Comparison of ENCODE assay signal across 8 cellular contexts in the genomic region with DNA sequence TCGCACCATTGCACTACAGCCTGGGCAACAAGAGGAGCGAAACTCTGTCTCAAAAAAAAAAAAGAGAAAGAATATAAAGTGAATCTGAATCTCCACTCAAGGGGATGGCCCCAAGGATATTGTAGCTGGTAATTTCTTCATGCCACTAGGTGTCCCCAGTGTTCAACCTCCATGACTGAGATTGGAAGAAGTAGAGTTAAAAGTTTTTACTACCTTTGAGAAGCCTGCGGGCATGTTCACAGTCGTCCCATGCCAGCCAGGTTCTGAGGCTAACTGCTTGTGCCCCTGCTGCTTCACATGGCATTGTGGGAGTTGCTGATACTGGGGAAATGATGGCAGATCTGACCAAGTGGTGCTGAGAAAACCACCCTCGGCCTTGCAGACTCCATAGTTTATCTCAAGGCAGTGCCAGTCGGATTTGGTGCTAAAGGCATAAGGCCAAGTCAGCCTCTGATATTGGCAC. TPM values are rescaled to one million over a fixed set of nuclear protein-coding genes. Genes with fewer than 3 reads are reported as not detected.
DNase-seq lines count a peak whose midpoint lies in the region; ATAC-seq, FAIRE-seq and TF ChIP-seq lines count a peak whose summit lies in the region.

No MANE protein-coding gene starts in this region.

- peak overlapping the region; percentile 79 for H3K27ac Mint-ChIP-seq in mesothelial cell of epicardium

- ATAC-seq in PC-3 (peak; percentile 35), HG02642 (IDR thresholded peaks at IDR 0.05; ENCODE audit: poor library complexity, unreplicated experiment) (no peak)

- H3F3A ChIP-seq in PC-3 (ENCODE audit: low read length, unreplicated experiment), result no peaks in the 10 kb centered on the region

- H3K9me2 ChIP-seq in PC-3 (replicated peaks; ENCODE audit: low read length), result no peaks in the 10 kb centered on the region

- TF ChIP-seq CTCF in PC-3 (conservative IDR thresholded peaks at IDR 0.05; ENCODE audit: low read depth, low read length), result peak; percentile 62
- TF ChIP-seq CTCF in mesothelial cell of epicardium (IDR thresholded peaks at IDR 0.05; ENCODE audit: unreplicated experiment), result peak; percentile 53

- DNase-seq in CD1c-positive myeloid dendritic cell (ENCODE audit: extremely low spot score) (peak; percentile 51), GM19239 (ENCODE audit: insufficient read length, low spot score) (no peak), PC-3 (peak; percentile 65), dermis microvascular lymphatic vessel endothelial cell (ENCODE audit: low read depth in 2 of 2) (peak; percentile 23 to 61), mesothelial cell of epicardium (ENCODE audit: low spot score in 2 of 2, unreplicated experiment in 2 of 2) (no peak), NK-92 (lab: John Stamatoyannopoulos, UW; ENCODE audit: unreplicated experiment) (no peak)
- DNase-seq in NK-92 treated with Interleukin-12 subunit alpha and Interleukin-12 subunit beta, amount 100 ng/mL, for 24 hours (lab: John Stamatoyannopoulos, UW), result no peak

- peaks cover 20% of the 10 kb centered on the region for H3K4me1 Mint-ChIP-seq in mesothelial cell of epicardium

- peaks cover 3% of the 10 kb centered on the region; the same call in 1 of the 2 replicates for H3K36me3 ChIP-seq in PC-3 (ENCODE audit: low read depth, low read length)

- H3K27me3 ChIP-seq in PC-3 (ENCODE audit: low read length), result no peaks in the 10 kb centered on the region

- BruUV-seq in PC-3 (replicated peaks; lab: Mats Ljungman, UMichigan), result no TSS peak

- H3K9me3 ChIP-seq in PC-3 (ENCODE audit: low read length), result no peaks in the 10 kb centered on the region

- no peaks in the 10 kb centered on the region for H3K79me2 ChIP-seq in PC-3 (ENCODE audit: low read length)

- peaks cover 21% of the 10 kb centered on the region for H3K36me3 Mint-ChIP-seq in mesothelial cell of epicardium

- no peaks in the 10 kb centered on the region for H3K27me3 Mint-ChIP-seq in mesothelial cell of epicardium (ENCODE audit: low read depth)

- H4K20me1 ChIP-seq in PC-3 (ENCODE audit: low read length), result no peaks in the 10 kb centered on the region

- no peak overlapping the region for H3K4me2 ChIP-seq in PC-3 (ENCODE audit: low read length)

- intact Hi-C loops in PC-3 (cut with micrococcal nuclease), result loop anchor here (1.0 kb wide), 1 partner anchor 94 kb away; no protein-coding TSS in a partner anchor

- peak; percentile 75 for FAIRE-seq in GM19239 (lab: Jason Lieb, UNC)

- H3K4me1 ChIP-seq in PC-3 (ENCODE audit: insufficient read depth, low read length), result peaks cover 15% of the 10 kb centered on the region

- no peak overlapping the region for H2AFZ ChIP-seq in PC-3 (ENCODE audit: low read length)

- H3K27ac ChIP-seq in PC-3 (ENCODE audit: low read length), result no peak overlapping the region

- CTCF ChIA-PET in PC-3 (lab: Charles Lee), result interaction anchor here (0.5 to 0.9 kb wide), 4 partner anchors 94 to 430 kb away, joined by 3 to 5 read pairs (median 4); no protein-coding TSS in a partner anchor

- H3K4me3 Mint-ChIP-seq in mesothelial cell of epicardium, result no peak overlapping the region

- POLR2A ChIA-PET in PC-3 (lab: Charles Lee; ENCODE audit: unreplicated experiment), result interaction anchor here (0.6 kb wide), 1 partner anchor 416 kb away, joined by 7 read pairs; no protein-coding TSS in a partner anchor

- H3K9ac ChIP-seq in PC-3 (ENCODE audit: low read length), result no peak overlapping the region

- H3K9me3 Mint-ChIP-seq in mesothelial cell of epicardium, result no peaks in the 10 kb centered on the region

- H3K4me3 ChIP-seq in PC-3 (ENCODE audit: low read length), result no peak overlapping the region

RNA-seq across cellular contexts. Expression of a gene that starts 10.8 kb away (rescaled TPM):
- 12.4 and 14.3 TPM in 2 replicates for total RNA-seq in PC-3 (2014; rRNA removed)
- total RNA-seq in dermis microvascular lymphatic vessel endothelial cell, result 6.2 and 12.1 TPM in 2 replicates
- total RNA-seq in mesothelial cell of epicardium, result 8.3 to 11.5 TPM (median 9.8 TPM) in 3 replicates

RNA-seq across cellular contexts. Expression of a gene that starts 49.0 kb away (rescaled TPM):
- 21.6 and 23.6 TPM in 2 replicates for total RNA-seq in PC-3 (2014; rRNA removed)
- 19.3 and 19.6 TPM in 2 replicates for total RNA-seq in dermis microvascular lymphatic vessel endothelial cell
- total RNA-seq in mesothelial cell of epicardium, result 80.1 to 87.8 TPM (median 84.9 TPM) in 3 replicates

Comparison
In these comparisons a context has a peak if more than half of its experiments do, and no peak if none do; other contexts are left out.
1. DNase-seq: peak in CD1c-positive myeloid dendritic cell (single experiment), PC-3 (single experiment) and dermis microvascular lymphatic vessel endothelial cell (2 of 2); none in GM19239 (single experiment), mesothelial cell of epicardium (0 of 2), NK-92 (single experiment) and NK-92 treated with Interleukin-12 subunit alpha and Interleukin-12 subunit beta, amount 100 ng/mL, for 24 hours (single experiment).